In the genomic region with DNA sequence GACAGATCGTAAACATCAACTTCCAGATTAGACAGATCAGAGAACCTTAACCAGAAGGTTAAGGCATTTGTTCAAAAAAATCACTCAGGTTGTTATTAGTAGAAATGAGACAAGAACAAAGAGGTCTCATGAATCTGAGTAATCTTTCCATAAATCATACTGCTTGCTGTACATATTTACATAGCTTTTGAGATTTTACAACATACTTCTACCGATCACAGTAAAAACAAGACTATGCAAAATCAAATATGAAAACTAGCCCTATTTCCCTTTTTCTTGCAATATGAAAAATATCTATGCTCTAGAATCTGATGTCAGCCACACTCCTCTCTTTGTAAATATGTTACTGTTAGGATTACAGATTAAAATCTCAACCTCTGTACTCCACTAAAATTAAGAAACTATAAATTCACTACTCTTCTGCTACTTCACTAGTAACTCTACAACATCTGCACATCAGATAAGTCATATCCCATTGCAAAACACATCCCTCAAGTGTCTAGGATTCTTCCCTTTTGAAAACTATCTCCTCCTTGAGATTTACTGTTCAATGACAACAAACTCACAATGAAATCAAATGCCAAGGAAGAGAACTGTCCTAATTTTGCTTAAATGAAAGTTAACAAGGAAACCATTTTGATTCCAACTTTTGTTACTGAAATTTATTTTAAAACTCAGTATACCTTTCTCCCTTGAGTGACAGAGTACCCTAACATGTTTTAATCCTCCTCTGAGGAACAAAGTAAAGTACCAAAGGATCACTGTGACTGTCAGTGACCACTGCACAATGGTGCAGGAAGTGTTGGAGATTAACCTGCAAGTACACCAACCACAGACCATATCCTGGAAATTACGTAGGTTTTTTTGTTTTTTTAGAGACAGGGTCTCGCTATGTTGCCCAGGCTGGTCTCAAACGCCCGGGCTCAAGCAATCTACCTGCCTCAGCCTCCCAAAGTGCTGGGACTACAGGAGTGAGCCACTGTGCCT, we compare ENCODE assay signal across 8 cellular contexts. TPM values are rescaled to one million over a fixed set of nuclear protein-coding genes. Genes with fewer than 3 reads are reported as not detected.
DNase-seq lines count a peak whose midpoint lies in the region; ATAC-seq and TF ChIP-seq lines count a peak whose summit lies in the region.

No MANE protein-coding gene starts in this region.

- peaks cover 42% of the 10 kb centered on the region for H3K4me1 Mint-ChIP-seq in activated CD4-positive, alpha-beta T cell treated with anti-CD3 and anti-CD28 coated beads, Interleukin-2, amount 10 ng/mL, durations not matched to agents 24 days and 14 days
- peaks cover 50% of the 10 kb centered on the region for H3K4me1 Mint-ChIP-seq in chondrocyte (ENCODE audit: low read depth)

- H3K27ac Mint-ChIP-seq in activated CD4-positive, alpha-beta T cell treated with anti-CD3 and anti-CD28 coated beads, Interleukin-2, amount 10 ng/mL, durations not matched to agents 24 days and 14 days: peak overlapping the region; percentile 84
- H3K27ac Mint-ChIP-seq in chondrocyte (ENCODE audit: unreplicated experiment): no peak overlapping the region

- peaks cover 29% of the 10 kb centered on the region for H3K36me3 ChIP-seq in OCI-LY7 (ENCODE audit: insufficient read depth, low read length)
- peaks cover 12% of the 10 kb centered on the region for H3K36me3 ChIP-seq in neutrophil

- H4K20me1 ChIP-seq in OCI-LY7 (ENCODE audit: insufficient read depth, low read length): peaks cover 10% of the 10 kb centered on the region

- intact Hi-C loops in activated CD4-positive, alpha-beta T cell treated with anti-CD3 and anti-CD28 coated beads, Interleukin-2, amount 10 ng/mL, durations not matched to agents 24 days and 14 days (cut with micrococcal nuclease): loop anchor here (1.0 to 5.0 kb wide), 4 partner anchors 12 to 465 kb away; a partner anchor contains a TSS
- intact Hi-C loops in OCI-LY7 (cut with micrococcal nuclease; ENCODE audit: unreplicated experiment): no loop called here

- TF ChIP-seq CTCF in OCI-LY7 (conservative IDR thresholded peaks at IDR 0.05; ENCODE audit: low read length): no peak
- TF ChIP-seq CTCF in neutrophil (IDR thresholded peaks at IDR 0.05): no peak
- TF ChIP-seq CTCF in chondrocyte (IDR thresholded peaks at IDR 0.05): no peak

- no peaks in the 10 kb centered on the region for H3K9me3 Mint-ChIP-seq in activated CD4-positive, alpha-beta T cell treated with anti-CD3 and anti-CD28 coated beads, Interleukin-2, amount 10 ng/mL, durations not matched to agents 24 days and 14 days
- no peaks in the 10 kb centered on the region for H3K9me3 Mint-ChIP-seq in chondrocyte (ENCODE audit: low read depth)

- H3K79me2 ChIP-seq in OCI-LY7 (ENCODE audit: insufficient read depth, low read depth, low read length): peaks cover 79% of the 10 kb centered on the region

- no TSS peak for BruUV-seq in OCI-LY7 (replicated peaks; lab: Mats Ljungman, UMichigan)

- H3K4me1 ChIP-seq in OCI-LY7 (ENCODE audit: insufficient read depth, low read length, poor library complexity, severe bottlenecking) (peaks cover 32% of the 10 kb centered on the region), neutrophil (ENCODE audit: control insufficient read depth in 1 of 2, insufficient read depth in 1 of 2, low read depth in 1 of 2, low read length in 1 of 2) (peaks cover 15 to 26% of the 10 kb centered on the region in 2 experiments)

- peak overlapping the region; percentile 34 for H3K4me3 Mint-ChIP-seq in activated CD4-positive, alpha-beta T cell treated with anti-CD3 and anti-CD28 coated beads, Interleukin-2, amount 10 ng/mL, durations not matched to agents 24 days and 14 days
- no peak overlapping the region for H3K4me3 Mint-ChIP-seq in chondrocyte (ENCODE audit: unreplicated experiment)

- POLR2A ChIA-PET in OCI-LY7 (lab: Charles Lee): no interaction called here

- H3K9me3 ChIP-seq in OCI-LY7 (ENCODE audit: low read length): no peaks in the 10 kb centered on the region
- H3K9me3 ChIP-seq in neutrophil: no peaks in the 10 kb centered on the region

- peak overlapping the region; percentile 12 for H3K27ac ChIP-seq in OCI-LY7 (ENCODE audit: low read depth, low read length, poor library complexity, severe bottlenecking)
- peak overlapping the region; percentile 62 for H3K27ac ChIP-seq in neutrophil

- peak; percentile 53 for ATAC-seq in HG02678 (IDR thresholded peaks at IDR 0.05; ENCODE audit: unreplicated experiment)

- no peaks in the 10 kb centered on the region for H3K27me3 Mint-ChIP-seq in activated CD4-positive, alpha-beta T cell treated with anti-CD3 and anti-CD28 coated beads, Interleukin-2, amount 10 ng/mL, durations not matched to agents 24 days and 14 days
- no peaks in the 10 kb centered on the region for H3K27me3 Mint-ChIP-seq in chondrocyte (ENCODE audit: low read depth)

- H2AFZ ChIP-seq in OCI-LY7 (ENCODE audit: low read length): no peak overlapping the region

- H3K36me3 Mint-ChIP-seq in activated CD4-positive, alpha-beta T cell treated with anti-CD3 and anti-CD28 coated beads, Interleukin-2, amount 10 ng/mL, durations not matched to agents 24 days and 14 days (ENCODE audit: low read depth): peaks cover 18% of the 10 kb centered on the region
- peaks cover 2% of the 10 kb centered on the region for H3K36me3 Mint-ChIP-seq in chondrocyte (ENCODE audit: low read depth)

- H3K27me3 ChIP-seq in neutrophil: no peaks in the 10 kb centered on the region

- peak overlapping the region; percentile 14 for H3K4me3 ChIP-seq in OCI-LY7 (ENCODE audit: low read depth, low read length, poor library complexity, severe bottlenecking)
- no peak overlapping the region for H3K4me3 ChIP-seq in neutrophil (ENCODE audit: low read depth in 1 of 2, low read length in 1 of 2)

- DNase-seq in activated CD4-positive, alpha-beta T cell treated with anti-CD3 and anti-CD28 coated beads, Interleukin-2, amount 10 ng/mL, durations not matched to agents 24 days and 14 days: peak; percentile 74
- no peak for DNase-seq in activated CD4-positive, alpha-beta T cell treated with anti-CD3 and anti-CD28 coated beads, Interleukin-2, amount 50 U/mL, for 1 hour
- DNase-seq in OCI-LY7 (ENCODE audit: low spot score) (peak; percentile 56), SIG-M5 treated with dmso at 0.1 percent for 504 hours (lab: John Stamatoyannopoulos, UW; ENCODE audit: unreplicated experiment) (no peak), chondrocyte (ENCODE audit: low spot score) (no peak), dedifferentiated amniotic fluid mesenchymal stem cell (ENCODE audit: extremely low spot score) (no peak)

- H3K4me2 ChIP-seq in OCI-LY7 (ENCODE audit: low read length): peak overlapping the region; percentile 44

- H3K9me2 ChIP-seq in OCI-LY7 (ENCODE audit: insufficient read depth, low read length): no peaks in the 10 kb centered on the region

- CTCF ChIA-PET in OCI-LY7 (lab: Charles Lee; ENCODE audit: unreplicated experiment): no interaction called here

RNA-seq across cellular contexts. Expression of a gene that starts 12.8 kb away (rescaled TPM):
- total RNA-seq in activated CD4-positive, alpha-beta T cell treated with anti-CD3 and anti-CD28 coated beads, Interleukin-2, amount 10 ng/mL, durations not matched to agents 24 days and 14 days: 54.6 and 59.0 TPM in 2 replicates
- 12.7 and 19.4 TPM in 2 replicates for total RNA-seq in OCI-LY7 (2014; rRNA removed; shearing (Covaris generic))
- 43.9 and 44.0 TPM in 2 replicates for total RNA-seq in OCI-LY7 (2022)
- total RNA-seq in chondrocyte: 48.1 to 53.5 TPM (median 52.6 TPM) in 3 replicates

Comparison
In these comparisons a context has a peak if more than half of its experiments do, and no peak if none do; other contexts are left out.
1. DNase-seq: peak in activated CD4-positive, alpha-beta T cell treated with anti-CD3 and anti-CD28 coated beads, Interleukin-2, amount 10 ng/mL, durations not matched to agents 24 days and 14 days (single experiment) and OCI-LY7 (single experiment); none in activated CD4-positive, alpha-beta T cell treated with anti-CD3 and anti-CD28 coated beads, Interleukin-2, amount 50 U/mL, for 1 hour (single experiment), SIG-M5 treated with dmso at 0.1 percent for 504 hours (single experiment), chondrocyte (single experiment) and dedifferentiated amniotic fluid mesenchymal stem cell (single experiment).